Comparison of ENCODE assay signal across 25 cellular contexts in genomic region chr12:129901256-129901655, GRCh38. TPM values are rescaled to one million over a fixed set of nuclear protein-coding genes. Genes with fewer than 3 reads are reported as not detected.
DNase-seq lines count a peak whose midpoint lies in the region; TF ChIP-seq lines count a peak whose summit lies in the region.
"Had no signal": no experiment of that assay in that cellular context is flagged by ENCODE, and none has a peak within 500 bp of the region (broad histone marks: within the 10 kb centered on the region; RNA-seq: fewer than 3 reads in every experiment).

No MANE protein-coding gene starts in this region.

- H3K4me3 ChIP-seq in choroid plexus epithelial cell (ENCODE audit: low read depth, low read length): no peak overlapping the region
- H3K4me3 ChIP-seq: esophagus muscularis mucosa, prostate gland, spleen had no signal

- TF ChIP-seq CTCF in choroid plexus epithelial cell (conservative IDR thresholded peaks at IDR 0.05; ENCODE audit: low read depth, low read length): no peak

- peak; percentile 44 for DNase-seq in RPMI7951 (ENCODE audit: low read depth)
- peak; percentile 43 for DNase-seq in choroid plexus epithelial cell (ENCODE audit: low read depth)
- peak; percentile 14 for DNase-seq in iris pigment epithelial cell (ENCODE audit: low read depth)
- peak; percentile 38 for DNase-seq in superior temporal gyrus (ENCODE audit: extremely low spot score)
- DNase-seq in H4 (ENCODE audit: low spot score): no peak
- DNase-seq in glomerular visceral epithelial cell (ENCODE audit: extremely low spot score): no peak
- DNase-seq in hippocampal formation (lab: John Stamatoyannopoulos, UW): no peak
- DNase-seq: activated CD4-positive, CD25-positive, alpha-beta regulatory T cell treated with anti-CD3 and anti-CD28 coated beads, Interleukin-2, amount 50 U/mL, for 72 hours; activated CD8-positive, alpha-beta T cell treated with anti-CD3 and anti-CD28 coated beads, Interleukin-2, amount 10 ng/mL, durations not matched to agents 7 days and 5 days; activated T-cell treated with anti-CD3 and anti-CD28 coated beads, Interleukin-2, amount 50 U/mL, for 1 hour; CD8-positive, alpha-beta memory T cell; DMS53; HCEC 1CT; KG1; left ventricle myocardium superior; midbrain; MV-4-11; NCI-H187; NCI-H69; spleen; stimulated activated CD4-positive, alpha-beta T cell treated with anti-CD3 and anti-CD28 coated beads, Interleukin-4, amount 100 ng/mL, for 1 hour; stimulated activated naive CD4-positive, alpha-beta T cell treated with Interleukin-2 at 50 U/mL for 16 hours had no signal

RNA-seq across cellular contexts. Expression of gene TMEM132D, which starts 2.6 kb away (rescaled TPM):
- total RNA-seq in RPMI7951 (2014; rRNA removed; shearing (Covaris generic)): 0.36 and 0.98 TPM in 2 replicates
- total RNA-seq in H4 (2014; rRNA removed; shearing (Covaris generic)): not detected in 2 replicates
- total RNA-seq: activated CD8-positive, alpha-beta T cell treated with anti-CD3 and anti-CD28 coated beads, Interleukin-2, amount 10 ng/mL, durations not matched to agents 7 days and 5 days; CD8-positive, alpha-beta memory T cell; left ventricle myocardium superior; Right ventricle myocardium inferior; spleen had no signal

Comparison
In these comparisons a context has a peak if more than half of its experiments do, and no peak if none do; other contexts are left out.
1. DNase-seq: peak in RPMI7951 (single experiment), choroid plexus epithelial cell (single experiment), iris pigment epithelial cell (single experiment) and superior temporal gyrus (single experiment); none in H4 (single experiment), glomerular visceral epithelial cell (single experiment) and hippocampal formation (0 of 2).